13 cellular contexts compared by ENCODE assay signal in genomic region chr18:29154758-29155725, GRCh38.
DNase-seq lines count a peak whose midpoint lies in the region; ATAC-seq, FAIRE-seq and TF ChIP-seq lines count a peak whose summit lies in the region.
"Had no signal": no experiment of that assay in that cellular context is flagged by ENCODE, and none has a peak within 500 bp of the region (broad histone marks: within the 10 kb centered on the region; RNA-seq: fewer than 3 reads in every experiment).

No MANE protein-coding gene starts in this region.

- DNase-seq in AG08395 (ENCODE audit: low spot score), result peak; percentile 76
- DNase-seq in HS-5 (ENCODE audit: low read depth), result peak; percentile 87
- DNase-seq in astrocyte (ENCODE audit: low read depth), result peak; percentile 94
- peak; percentile 43 for DNase-seq in kidney epithelial cell (ENCODE audit: low read depth)
- DNase-seq in CD1c-positive myeloid dendritic cell (ENCODE audit: extremely low spot score), result no peak
- no peak for DNase-seq in stimulated activated naive CD4-positive, alpha-beta T cell (lab: John Stamatoyannopoulos, UW)
- no peak for DNase-seq in upper lobe of right lung
- DNase-seq in left lobe of liver (ENCODE audit: low spot score), result no peak
- DNase-seq: CD4-positive, CD25-positive, alpha-beta regulatory T cell; NCI-H1417 had no signal

- peak; percentile 58 for FAIRE-seq in astrocyte (lab: Jason Lieb, UNC)
- FAIRE-seq: GM18507 had no signal

- H3K4me3 Mint-ChIP-seq in astrocyte (ENCODE audit: unreplicated experiment), result peak overlapping the region; percentile 28
- H3K4me3 Mint-ChIP-seq: CD4-positive, CD25-positive, alpha-beta regulatory T cell had no signal

- peak overlapping the region; percentile 69 for H3K9ac ChIP-seq in astrocyte (ENCODE audit: low read length)

- H3K4me1 ChIP-seq in astrocyte (ENCODE audit: insufficient read depth, low read length) (peaks cover 35% of the 10 kb centered on the region), upper lobe of right lung (no peaks in the 10 kb centered on the region)
- H3K4me1 ChIP-seq: breast epithelium, pancreas had no signal

- H3K27me3 ChIP-seq in astrocyte (ENCODE audit: insufficient read depth, low read length), result no peaks in the 10 kb centered on the region
- no peaks in the 10 kb centered on the region for H3K27me3 ChIP-seq in kidney epithelial cell (ENCODE audit: control insufficient read depth, insufficient read depth, low read length)
- H3K27me3 ChIP-seq in upper lobe of right lung, result no peaks in the 10 kb centered on the region
- H3K27me3 ChIP-seq: breast epithelium, pancreas had no signal

- H3K9me3 ChIP-seq in astrocyte (ENCODE audit: insufficient read depth, low read depth, low read length), result no peaks in the 10 kb centered on the region
- H3K9me3 ChIP-seq in upper lobe of right lung, result no peaks in the 10 kb centered on the region
- H3K9me3 ChIP-seq: breast epithelium, pancreas had no signal

- no peaks in the 10 kb centered on the region for H3K27me3 Mint-ChIP-seq in astrocyte (ENCODE audit: low read depth, unreplicated experiment)
- H3K27me3 Mint-ChIP-seq: CD4-positive, CD25-positive, alpha-beta regulatory T cell had no signal

- H4K20me1 ChIP-seq in astrocyte (ENCODE audit: insufficient read depth, low read length), result no peaks in the 10 kb centered on the region

- H3K27ac ChIP-seq in astrocyte (ENCODE audit: low read depth, low read length), result peak overlapping the region; percentile 91
- no peak overlapping the region for H3K27ac ChIP-seq in upper lobe of right lung
- H3K27ac ChIP-seq: breast epithelium, pancreas had no signal

- no peaks in the 10 kb centered on the region for H3K9me3 Mint-ChIP-seq in astrocyte (ENCODE audit: unreplicated experiment)

- no peak for TF ChIP-seq CTCF in astrocyte (IDR thresholded peaks at IDR 0.05; ENCODE audit: insufficient read depth, low read depth, low read length)
- no peak for TF ChIP-seq CTCF in kidney epithelial cell (IDR thresholded peaks at IDR 0.05; ENCODE audit: insufficient read depth, low read length, poor library complexity, severe bottlenecking)
- TF ChIP-seq CTCF in upper lobe of right lung (IDR thresholded peaks at IDR 0.05), result no peak

- intact Hi-C loops in upper lobe of right lung (cut with DNase I), result no loop called here

- no peaks in the 10 kb centered on the region for H3K36me3 Mint-ChIP-seq in astrocyte (ENCODE audit: low read depth, unreplicated experiment)
- H3K36me3 Mint-ChIP-seq: CD4-positive, CD25-positive, alpha-beta regulatory T cell had no signal

- H3K4me3 ChIP-seq in astrocyte (ENCODE audit: insufficient read depth, low read depth, low read length) (peak overlapping the region; percentile 2), kidney epithelial cell (ENCODE audit: low read depth, low read length) (no peak overlapping the region), upper lobe of right lung (no peak overlapping the region)
- H3K4me3 ChIP-seq: breast epithelium, pancreas had no signal

- no peak overlapping the region for H2AFZ ChIP-seq in astrocyte (ENCODE audit: low read depth, low read length)

- peak overlapping the region; percentile 65 for H3K4me2 ChIP-seq in astrocyte (ENCODE audit: low read length)

- peak overlapping the region; percentile 99 for H3K27ac Mint-ChIP-seq in astrocyte (ENCODE audit: unreplicated experiment)
- H3K27ac Mint-ChIP-seq: CD4-positive, CD25-positive, alpha-beta regulatory T cell had no signal

- peaks cover 42% of the 10 kb centered on the region for H3K4me1 Mint-ChIP-seq in astrocyte (ENCODE audit: low read depth, unreplicated experiment)
- H3K4me1 Mint-ChIP-seq: CD4-positive, CD25-positive, alpha-beta regulatory T cell had no signal

- no peaks in the 10 kb centered on the region for H3K36me3 ChIP-seq in astrocyte (ENCODE audit: insufficient read depth, low read length)
- no peaks in the 10 kb centered on the region for H3K36me3 ChIP-seq in kidney epithelial cell (ENCODE audit: control insufficient read depth, insufficient read depth, low read length)
- H3K36me3 ChIP-seq in upper lobe of right lung, result no peaks in the 10 kb centered on the region
- H3K36me3 ChIP-seq: breast epithelium, pancreas had no signal

- ATAC-seq in upper lobe of right lung (no peak), left lobe of liver (no peak)

- H3K79me2 ChIP-seq in astrocyte (ENCODE audit: insufficient read depth, low read length), result no peaks in the 10 kb centered on the region

Comparison
In these comparisons a context has a peak if more than half of its experiments do, and no peak if none do; other contexts are left out.
1. DNase-seq: peak in AG08395 (single experiment), HS-5 (single experiment), astrocyte (single experiment) and kidney epithelial cell (single experiment); none in CD1c-positive myeloid dendritic cell (single experiment), stimulated activated naive CD4-positive, alpha-beta T cell (0 of 6), upper lobe of right lung (single experiment) and left lobe of liver (single experiment).